Comparison of ENCODE assay signal across 8 cellular contexts in the genomic region with DNA sequence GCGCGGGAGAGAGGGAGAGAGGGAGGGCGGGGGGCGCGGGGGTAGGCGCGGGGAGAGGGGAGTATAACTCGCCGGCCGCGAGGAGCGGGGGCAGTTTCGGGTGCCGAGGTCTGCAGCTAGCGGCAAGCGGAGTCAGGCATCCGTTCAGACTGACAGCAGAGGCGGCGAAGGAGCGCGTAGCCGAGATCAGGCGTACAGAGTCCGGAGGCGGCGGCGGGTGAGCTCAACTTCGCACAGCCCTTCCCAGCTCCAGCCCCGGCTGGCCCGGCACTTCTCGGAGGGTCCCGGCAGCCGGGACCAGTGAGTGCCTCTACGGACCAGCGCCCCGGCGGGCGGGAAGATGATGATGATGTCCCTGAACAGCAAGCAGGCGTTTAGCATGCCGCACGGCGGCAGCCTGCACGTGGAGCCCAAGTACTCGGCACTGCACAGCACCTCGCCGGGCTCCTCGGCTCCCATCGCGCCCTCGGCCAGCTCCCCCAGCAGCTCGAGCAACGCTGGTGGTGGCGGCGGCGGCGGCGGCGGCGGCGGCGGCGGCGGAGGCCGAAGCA. TPM values are rescaled to one million over a fixed set of nuclear protein-coding genes. Genes with fewer than 3 reads are reported as not detected.
A peak's percentile ranks its signal among the peaks of the same experiment; 100 is the strongest.
DNase-seq lines count a peak whose midpoint lies in the region; ATAC-seq and TF ChIP-seq lines count a peak whose summit lies in the region.

A gene with protein sequence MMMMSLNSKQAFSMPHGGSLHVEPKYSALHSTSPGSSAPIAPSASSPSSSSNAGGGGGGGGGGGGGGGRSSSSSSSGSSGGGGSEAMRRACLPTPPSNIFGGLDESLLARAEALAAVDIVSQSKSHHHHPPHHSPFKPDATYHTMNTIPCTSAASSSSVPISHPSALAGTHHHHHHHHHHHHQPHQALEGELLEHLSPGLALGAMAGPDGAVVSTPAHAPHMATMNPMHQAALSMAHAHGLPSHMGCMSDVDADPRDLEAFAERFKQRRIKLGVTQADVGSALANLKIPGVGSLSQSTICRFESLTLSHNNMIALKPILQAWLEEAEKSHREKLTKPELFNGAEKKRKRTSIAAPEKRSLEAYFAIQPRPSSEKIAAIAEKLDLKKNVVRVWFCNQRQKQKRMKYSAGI (plus strand): TSS at position 93 of the 551 bp plus-strand sequence. CDS start 248 bp downstream, at position 341.

- peak; percentile 19 for DNase-seq in activated T-cell treated with anti-CD3 and anti-CD28 coated beads for 48 hours (ENCODE audit: low read depth)
- DNase-seq in activated T-cell treated with anti-CD3 and anti-CD28 coated beads for 4 hours = no peak
- peak; percentile 73 for DNase-seq in WTC11 (ENCODE audit: low spot score)
- DNase-seq in stimulated activated naive CD8-positive, alpha-beta T cell treated with anti-CD3 and anti-CD28 coated beads, Interleukin-15, Interleukin-2, amounts not matched to agents 100 U/mL and 50 U/mL, for 24 hours = peak; percentile 16
- DNase-seq in AML-193 (lab: John Stamatoyannopoulos, UW) = no peak
- no peak for DNase-seq in SW480 (ENCODE audit: low spot score)
- DNase-seq in sciatic nerve (ENCODE audit: low spot score) = no peak

- intact Hi-C loops in sciatic nerve (cut with DNase I) = no loop called here

- H3K9me3 Mint-ChIP-seq in WTC11 = no peaks in the 10 kb centered on the region

- peaks cover 34% of the 10 kb centered on the region for H3K4me1 Mint-ChIP-seq in WTC11

- H3K27me3 Mint-ChIP-seq in WTC11 (ENCODE audit: low read depth) = peaks cover 100% of the 10 kb centered on the region

- no peak within 1 kb of the TSS for H3K27ac Mint-ChIP-seq in WTC11

- peak; percentile 65 for ATAC-seq in WTC11
- ATAC-seq in stimulated activated naive CD8-positive, alpha-beta T cell treated with anti-CD3 and anti-CD28 coated beads, Interleukin-15, Interleukin-2, amounts not matched to agents 100 U/mL and 50 U/mL, for 24 hours = peak; percentile 42
- ATAC-seq in sciatic nerve = no peak

- CTCF ChIA-PET in WTC11 (lab: Charles Lee) = interaction anchor here (0.7 to 1.0 kb wide), 2 partner anchors 8 to 296 kb away, joined by 3 to 4 read pairs; no protein-coding TSS in a partner anchor

- peak within 1 kb of the TSS; percentile 75 for H3K4me3 Mint-ChIP-seq in WTC11

- TF ChIP-seq CTCF in WTC11 (IDR thresholded peaks at IDR 0.05) = no peak

- POLR2A ChIA-PET in WTC11 (lab: Charles Lee) = interaction anchor here (1.0 kb wide), 1 partner anchor 9 kb away, joined by 7 read pairs; no protein-coding TSS in a partner anchor

- H3K36me3 Mint-ChIP-seq in WTC11 = no peaks in the 10 kb centered on the region

- H3K4me3 ChIP-seq in iPS-11a (ENCODE audit: low read depth, low read length) = peak within 1 kb of the TSS; percentile 20

TF ChIP-seq in WTC11, 78 proteins besides CTCF, POLR2A, EP300 and RAD21 (continues in another document):
- TF ChIP-seq, protein P1, sequence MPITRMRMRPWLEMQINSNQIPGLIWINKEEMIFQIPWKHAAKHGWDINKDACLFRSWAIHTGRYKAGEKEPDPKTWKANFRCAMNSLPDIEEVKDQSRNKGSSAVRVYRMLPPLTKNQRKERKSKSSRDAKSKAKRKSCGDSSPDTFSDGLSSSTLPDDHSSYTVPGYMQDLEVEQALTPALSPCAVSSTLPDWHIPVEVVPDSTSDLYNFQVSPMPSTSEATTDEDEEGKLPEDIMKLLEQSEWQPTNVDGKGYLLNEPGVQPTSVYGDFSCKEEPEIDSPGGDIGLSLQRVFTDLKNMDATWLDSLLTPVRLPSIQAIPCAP (CRISPR knock-in tag; IDR thresholded peaks at IDR 0.05) = no peak
- TF ChIP-seq SOX15 (CRISPR knock-in tag; IDR thresholded peaks at IDR 0.05) (no peak), ZNF317 (CRISPR knock-in tag; IDR thresholded peaks at IDR 0.05; ENCODE audit: borderline replicate concordance, low read depth) (no peak), ZNF232 (CRISPR knock-in tag; IDR thresholded peaks at IDR 0.05) (0 out of 2 replicates have a peak, but pooled peaks have one; percentile 60), SP1 (CRISPR knock-in tag; conservative IDR thresholded peaks at IDR 0.05) (no peak; the same call in 1 of the 2 replicates), KAT7 (CRISPR knock-in tag; IDR thresholded peaks at IDR 0.05; ENCODE audit: borderline replicate concordance) (no peak), ZNF263 (CRISPR knock-in tag; IDR thresholded peaks at IDR 0.05; ENCODE audit: low read depth) (no peak), HMGA2 (CRISPR knock-in tag; IDR thresholded peaks at IDR 0.05) (no peak), NR2C2 (CRISPR knock-in tag; IDR thresholded peaks at IDR 0.05) (no peak), ESRRA (CRISPR knock-in tag; IDR thresholded peaks at IDR 0.05; ENCODE audit: borderline replicate concordance) (peak; percentile 36; the same call in 1 of the 2 replicates), ATF1 (CRISPR knock-in tag; IDR thresholded peaks at IDR 0.05) (no peak), FOXP1 (CRISPR knock-in tag; IDR thresholded peaks at IDR 0.05; ENCODE audit: borderline replicate concordance) (peak; percentile 53; the same call in 1 of the 2 replicates), CDX4 (CRISPR knock-in tag; IDR thresholded peaks at IDR 0.05; ENCODE audit: borderline replicate concordance) (no peak), ZNF671 (CRISPR knock-in tag; IDR thresholded peaks at IDR 0.05) (no peak), ZNF138 (CRISPR knock-in tag; conservative IDR thresholded peaks at IDR 0.05) (no peak), SMAD3 (CRISPR knock-in tag; IDR thresholded peaks at IDR 0.05; ENCODE audit: borderline replicate concordance) (no peak), FOXP4 (CRISPR knock-in tag; IDR thresholded peaks at IDR 0.05) (0 out of 2 replicates have a peak, but pooled peaks have one; percentile 35), NFE2L1 (CRISPR knock-in tag; IDR thresholded peaks at IDR 0.05) (peak; percentile 7; the same call in 1 of the 2 replicates), ETV6 (CRISPR knock-in tag; IDR thresholded peaks at IDR 0.05) (0 out of 2 replicates have a peak, but pooled peaks have one; percentile 30), MYBL2 (CRISPR knock-in tag; IDR thresholded peaks at IDR 0.05) (no peak), RELA (CRISPR knock-in tag; IDR thresholded peaks at IDR 0.05; ENCODE audit: borderline replicate concordance) (0 out of 2 replicates have a peak, but pooled peaks have one; percentile 35), FOXK1 (CRISPR knock-in tag; IDR thresholded peaks at IDR 0.05) (0 out of 2 replicates have a peak, but pooled peaks have one; percentile 34)
- TF ChIP-seq, protein P2, sequence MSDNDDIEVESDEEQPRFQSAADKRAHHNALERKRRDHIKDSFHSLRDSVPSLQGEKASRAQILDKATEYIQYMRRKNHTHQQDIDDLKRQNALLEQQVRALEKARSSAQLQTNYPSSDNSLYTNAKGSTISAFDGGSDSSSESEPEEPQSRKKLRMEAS (CRISPR knock-in tag; IDR thresholded peaks at IDR 0.05) = peak; percentile 60; the same call in 1 of the 2 replicates
- TF ChIP-seq, protein P3, sequence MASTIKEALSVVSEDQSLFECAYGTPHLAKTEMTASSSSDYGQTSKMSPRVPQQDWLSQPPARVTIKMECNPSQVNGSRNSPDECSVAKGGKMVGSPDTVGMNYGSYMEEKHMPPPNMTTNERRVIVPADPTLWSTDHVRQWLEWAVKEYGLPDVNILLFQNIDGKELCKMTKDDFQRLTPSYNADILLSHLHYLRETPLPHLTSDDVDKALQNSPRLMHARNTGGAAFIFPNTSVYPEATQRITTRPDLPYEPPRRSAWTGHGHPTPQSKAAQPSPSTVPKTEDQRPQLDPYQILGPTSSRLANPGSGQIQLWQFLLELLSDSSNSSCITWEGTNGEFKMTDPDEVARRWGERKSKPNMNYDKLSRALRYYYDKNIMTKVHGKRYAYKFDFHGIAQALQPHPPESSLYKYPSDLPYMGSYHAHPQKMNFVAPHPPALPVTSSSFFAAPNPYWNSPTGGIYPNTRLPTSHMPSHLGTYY (CRISPR knock-in tag; IDR thresholded peaks at IDR 0.05) = no peak
- TF ChIP-seq, protein P4, sequence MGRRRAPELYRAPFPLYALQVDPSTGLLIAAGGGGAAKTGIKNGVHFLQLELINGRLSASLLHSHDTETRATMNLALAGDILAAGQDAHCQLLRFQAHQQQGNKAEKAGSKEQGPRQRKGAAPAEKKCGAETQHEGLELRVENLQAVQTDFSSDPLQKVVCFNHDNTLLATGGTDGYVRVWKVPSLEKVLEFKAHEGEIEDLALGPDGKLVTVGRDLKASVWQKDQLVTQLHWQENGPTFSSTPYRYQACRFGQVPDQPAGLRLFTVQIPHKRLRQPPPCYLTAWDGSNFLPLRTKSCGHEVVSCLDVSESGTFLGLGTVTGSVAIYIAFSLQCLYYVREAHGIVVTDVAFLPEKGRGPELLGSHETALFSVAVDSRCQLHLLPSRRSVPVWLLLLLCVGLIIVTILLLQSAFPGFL (CRISPR knock-in tag; IDR thresholded peaks at IDR 0.05; ENCODE audit: borderline replicate concordance) = no peak

RNA-seq across cellular contexts. Expression of the gene that starts here (rescaled TPM):
- total RNA-seq in WTC11 (2021) = not detected in 3 replicates
- not detected for total RNA-seq in sciatic nerve

Comparison
In these comparisons a context has a peak if more than half of its experiments do, and no peak if none do; other contexts are left out.
1. DNase-seq: peak in activated T-cell treated with anti-CD3 and anti-CD28 coated beads for 48 hours (single experiment) and stimulated activated naive CD8-positive, alpha-beta T cell treated with anti-CD3 and anti-CD28 coated beads, Interleukin-15, Interleukin-2, amounts not matched to agents 100 U/mL and 50 U/mL, for 24 hours (single experiment); none in activated T-cell treated with anti-CD3 and anti-CD28 coated beads for 4 hours (single experiment), AML-193 (0 of 2), SW480 (single experiment) and sciatic nerve (single experiment).
2. Peak in DNase-seq and ATAC-seq in WTC11; RNA of the gene not detected or under 1 TPM.